In genomic region chr13:35139591-35139990, GRCh38 we compare ENCODE assay signal across 17 cellular contexts.
DNase-seq lines count a peak whose midpoint lies in the region; ATAC-seq, FAIRE-seq and TF ChIP-seq lines count a peak whose summit lies in the region.
"Had no signal": no experiment of that assay in that cellular context is flagged by ENCODE, and none has a peak within 500 bp of the region (broad histone marks: within the 10 kb centered on the region; RNA-seq: fewer than 3 reads in every experiment).

No MANE protein-coding gene starts in this region.

- no peaks in the 10 kb centered on the region for H3K79me2 ChIP-seq in PC-3 (ENCODE audit: low read length)
- H3K79me2 ChIP-seq: hepatocyte had no signal

- H3K9ac ChIP-seq in PC-3 (ENCODE audit: low read length): no peak overlapping the region

- POLR2A ChIA-PET in A673 (lab: Charles Lee; ENCODE audit: low non-redundant PET): interaction anchor here (0.7 kb wide), 1 partner anchor 12 kb away, joined by 3 read pairs; no protein-coding TSS in a partner anchor
- POLR2A ChIA-PET in PC-3 (lab: Charles Lee; ENCODE audit: unreplicated experiment): no interaction called here

- DNase-seq in A673 (ENCODE audit: low spot score) (peak; percentile 57), HFF-Myc (ENCODE audit: extremely low read depth, low read depth) (peak; percentile 51), PC-3 (peak; percentile 5), dermis blood vessel endothelial cell (peak; percentile 37), NCI-H345 (lab: John Stamatoyannopoulos, UW) (no peak), NCI-H187 treated with DMSO at 0.1 percent for 48 hours (lab: John Stamatoyannopoulos, UW) (no peak), small intestine (no peak)
- DNase-seq: activated effector memory CD4-positive, alpha-beta T cell treated with anti-CD3 and anti-CD28 coated beads, Interleukin-2, amount 50 U/mL, for 16 hours; H7; left ventricle myocardium superior; natural killer cell; NCI-H1930; right cardiac atrium; stomach had no signal

- no peak overlapping the region for H3K4me2 ChIP-seq in PC-3 (ENCODE audit: low read length)
- H3K4me2 ChIP-seq: hepatocyte had no signal

- CTCF ChIA-PET in A673 (lab: Charles Lee): no interaction called here
- CTCF ChIA-PET in PC-3 (lab: Charles Lee): no interaction called here

- no peak for FAIRE-seq in small intestine (lab: Jason Lieb, UNC)

- 68 to 82% (median 70%) methylated on average over 4 of the region's 4 CpGs for WGBS in small intestine, 3 donors

- peak; percentile 61 for ATAC-seq in PC-3
- ATAC-seq in GM18858 (IDR thresholded peaks at IDR 0.05; ENCODE audit: unreplicated experiment): no peak
- ATAC-seq: left ventricle myocardium superior, natural killer cell had no signal

- H3F3A ChIP-seq in PC-3 (ENCODE audit: low read length, unreplicated experiment): no peaks in the 10 kb centered on the region

- H3K4me3 ChIP-seq in A673 (ENCODE audit: low read depth, low read length, poor library complexity, severe bottlenecking) (no peak overlapping the region), HFF-Myc (replicated peaks; ENCODE audit: low read depth, low read length) (no peak overlapping the region), PC-3 (ENCODE audit: low read length) (no peak overlapping the region), small intestine (ENCODE audit: low read depth in 1 of 2, low read length in 2 of 2) (no peak overlapping the region)
- H3K4me3 ChIP-seq: cardiac muscle cell, hepatocyte, stomach had no signal

- H3K9me3 ChIP-seq in A673 (ENCODE audit: low read depth, low read length, poor library complexity, severe bottlenecking) (no peaks in the 10 kb centered on the region), PC-3 (ENCODE audit: low read length) (no peaks in the 10 kb centered on the region), small intestine (ENCODE audit: control insufficient read depth, low read depth) (no peaks in the 10 kb centered on the region)
- H3K9me3 ChIP-seq: stomach had no signal

- no peak overlapping the region for H3K27ac ChIP-seq in A673 (ENCODE audit: low read depth, low read length, poor library complexity, severe bottlenecking)
- H3K27ac ChIP-seq in PC-3 (ENCODE audit: low read length): no peak overlapping the region
- no peak overlapping the region for H3K27ac ChIP-seq in small intestine (ENCODE audit: low read depth in 1 of 2, low read length in 1 of 2)
- H3K27ac ChIP-seq: cardiac muscle cell, hepatocyte, stomach had no signal

- intact Hi-C loops in A673 (cut with micrococcal nuclease; ENCODE audit: unreplicated experiment): no loop called here
- intact Hi-C loops in PC-3 (cut with micrococcal nuclease): no loop called here

- BruUV-seq in A673 (replicated peaks; lab: Mats Ljungman, UMichigan) (no TSS peak), PC-3 (replicated peaks; lab: Mats Ljungman, UMichigan) (no TSS peak)

- TF ChIP-seq CTCF in A673 (conservative IDR thresholded peaks at IDR 0.05; ENCODE audit: low read depth, low read length): no peak
- TF ChIP-seq CTCF in HFF-Myc (IDR thresholded peaks at IDR 0.05; ENCODE audit: low read depth, low read length, missing control alignments): no peak
- no peak for TF ChIP-seq CTCF in PC-3 (conservative IDR thresholded peaks at IDR 0.05; ENCODE audit: low read depth, low read length)

- H3K27me3 ChIP-seq in A673 (replicated peaks; ENCODE audit: insufficient read depth, low read depth, low read length, poor library complexity): no peaks in the 10 kb centered on the region
- no peaks in the 10 kb centered on the region for H3K27me3 ChIP-seq in PC-3 (ENCODE audit: low read length)
- H3K27me3 ChIP-seq in small intestine (ENCODE audit: control insufficient read depth in 2 of 2, insufficient read depth in 2 of 2, low read length in 2 of 2): no peaks in the 10 kb centered on the region
- H3K27me3 ChIP-seq: cardiac muscle cell, hepatocyte, stomach had no signal

- no peaks in the 10 kb centered on the region for H3K9me2 ChIP-seq in PC-3 (replicated peaks; ENCODE audit: low read length)

- H3K36me3 ChIP-seq in A673 (ENCODE audit: insufficient read depth, low read length, poor library complexity, severe bottlenecking) (no peaks in the 10 kb centered on the region), PC-3 (ENCODE audit: low read depth, low read length) (no peaks in the 10 kb centered on the region), small intestine (ENCODE audit: control insufficient read depth in 2 of 2, insufficient read depth in 2 of 2, low read length in 2 of 2) (no peaks in the 10 kb centered on the region)
- H3K36me3 ChIP-seq: cardiac muscle cell, stomach had no signal

- no peaks in the 10 kb centered on the region for H4K20me1 ChIP-seq in PC-3 (ENCODE audit: low read length)

- H3K4me1 ChIP-seq in A673 (ENCODE audit: insufficient read depth, low read length, poor library complexity, severe bottlenecking): no peaks in the 10 kb centered on the region
- no peaks in the 10 kb centered on the region for H3K4me1 ChIP-seq in PC-3 (ENCODE audit: insufficient read depth, low read length)
- H3K4me1 ChIP-seq in small intestine (ENCODE audit: control insufficient read depth in 2 of 2, insufficient read depth in 1 of 2, low read depth in 1 of 2, low read length in 1 of 2): peaks cover 0 to 3% of the 10 kb centered on the region in 2 donors
- H3K4me1 ChIP-seq: stomach had no signal

- no peak overlapping the region for H2AFZ ChIP-seq in PC-3 (ENCODE audit: low read length)
- H2AFZ ChIP-seq: hepatocyte had no signal

Comparison
In these comparisons a context has a peak if more than half of its experiments do, and no peak if none do; other contexts are left out.
1. DNase-seq: peak in A673 (single experiment), HFF-Myc (single experiment), PC-3 (single experiment) and dermis blood vessel endothelial cell (single experiment); none in NCI-H345 (single experiment), NCI-H187 treated with DMSO at 0.1 percent for 48 hours (single experiment) and small intestine (single experiment).